ENCODE assay signal across 1 cellular context in the genomic region with DNA sequence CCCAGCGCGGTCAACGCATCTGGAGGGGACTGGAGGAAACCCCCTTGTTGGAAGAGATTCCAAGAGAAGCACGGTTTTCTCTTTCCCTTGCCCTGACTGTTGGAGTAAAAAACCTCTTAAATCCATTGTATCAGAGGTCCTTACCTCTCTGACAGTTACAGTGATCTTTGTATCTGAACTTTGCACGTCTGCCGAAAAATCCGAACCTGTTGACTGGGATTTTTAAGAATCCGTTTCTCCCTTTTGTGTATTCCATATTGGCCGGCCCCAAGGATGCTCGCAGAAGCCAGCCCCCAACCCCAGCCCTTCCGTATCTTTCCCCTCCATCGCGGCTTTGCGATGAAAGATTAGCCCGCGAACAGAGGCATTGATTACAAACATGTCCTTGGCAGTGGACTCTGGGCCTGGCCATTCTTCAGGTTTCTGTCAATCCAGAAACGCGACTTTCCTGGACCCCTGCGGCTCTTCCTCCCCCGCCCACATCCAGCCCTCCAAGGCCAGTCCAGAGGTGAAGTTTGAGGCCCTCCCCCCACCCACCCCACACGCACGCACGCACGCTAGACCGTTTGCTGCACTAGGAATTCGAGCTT.
TF ChIP-seq lines count a peak whose summit lies in the region.

No MANE protein-coding gene starts in this region.

TF ChIP-seq in HepG2, 621 proteins besides CTCF, POLR2A, EP300 and RAD21 (continues in another document):
- no peak for TF ChIP-seq IRX3 (CRISPR knock-in tag; IDR thresholded peaks at IDR 0.05; ENCODE audit: borderline replicate concordance, low read depth)
- no peak for TF ChIP-seq KLF13 (CRISPR knock-in tag; IDR thresholded peaks at IDR 0.05)
- no peak for TF ChIP-seq ARID2 (CRISPR knock-in tag; IDR thresholded peaks at IDR 0.05; ENCODE audit: borderline replicate concordance)
- TF ChIP-seq DZIP1 (CRISPR knock-in tag; IDR thresholded peaks at IDR 0.05) = no peak
- TF ChIP-seq ZNF121 (CRISPR knock-in tag; IDR thresholded peaks at IDR 0.05) = no peak
- no peak for TF ChIP-seq ETS1 (CRISPR knock-in tag; IDR thresholded peaks at IDR 0.05)
- no peak for TF ChIP-seq MAFF (IDR thresholded peaks at IDR 0.05; ENCODE audit: low read depth, low read length)
- TF ChIP-seq CBX1 (IDR thresholded peaks at IDR 0.05; ENCODE audit: low read depth) = no peak
- no peak for TF ChIP-seq ZNF260 (CRISPR knock-in tag; IDR thresholded peaks at IDR 0.05; ENCODE audit: borderline replicate concordance, low read depth)
- TF ChIP-seq SRSF4 (IDR thresholded peaks at IDR 0.05; ENCODE audit: low read depth, low read length, poor library complexity, severe bottlenecking) = no peak
- 0 out of 2 replicates have a peak, but pooled peaks have one; percentile 17 for TF ChIP-seq SALL1 (CRISPR knock-in tag; IDR thresholded peaks at IDR 0.05)
- TF ChIP-seq, protein P1, sequence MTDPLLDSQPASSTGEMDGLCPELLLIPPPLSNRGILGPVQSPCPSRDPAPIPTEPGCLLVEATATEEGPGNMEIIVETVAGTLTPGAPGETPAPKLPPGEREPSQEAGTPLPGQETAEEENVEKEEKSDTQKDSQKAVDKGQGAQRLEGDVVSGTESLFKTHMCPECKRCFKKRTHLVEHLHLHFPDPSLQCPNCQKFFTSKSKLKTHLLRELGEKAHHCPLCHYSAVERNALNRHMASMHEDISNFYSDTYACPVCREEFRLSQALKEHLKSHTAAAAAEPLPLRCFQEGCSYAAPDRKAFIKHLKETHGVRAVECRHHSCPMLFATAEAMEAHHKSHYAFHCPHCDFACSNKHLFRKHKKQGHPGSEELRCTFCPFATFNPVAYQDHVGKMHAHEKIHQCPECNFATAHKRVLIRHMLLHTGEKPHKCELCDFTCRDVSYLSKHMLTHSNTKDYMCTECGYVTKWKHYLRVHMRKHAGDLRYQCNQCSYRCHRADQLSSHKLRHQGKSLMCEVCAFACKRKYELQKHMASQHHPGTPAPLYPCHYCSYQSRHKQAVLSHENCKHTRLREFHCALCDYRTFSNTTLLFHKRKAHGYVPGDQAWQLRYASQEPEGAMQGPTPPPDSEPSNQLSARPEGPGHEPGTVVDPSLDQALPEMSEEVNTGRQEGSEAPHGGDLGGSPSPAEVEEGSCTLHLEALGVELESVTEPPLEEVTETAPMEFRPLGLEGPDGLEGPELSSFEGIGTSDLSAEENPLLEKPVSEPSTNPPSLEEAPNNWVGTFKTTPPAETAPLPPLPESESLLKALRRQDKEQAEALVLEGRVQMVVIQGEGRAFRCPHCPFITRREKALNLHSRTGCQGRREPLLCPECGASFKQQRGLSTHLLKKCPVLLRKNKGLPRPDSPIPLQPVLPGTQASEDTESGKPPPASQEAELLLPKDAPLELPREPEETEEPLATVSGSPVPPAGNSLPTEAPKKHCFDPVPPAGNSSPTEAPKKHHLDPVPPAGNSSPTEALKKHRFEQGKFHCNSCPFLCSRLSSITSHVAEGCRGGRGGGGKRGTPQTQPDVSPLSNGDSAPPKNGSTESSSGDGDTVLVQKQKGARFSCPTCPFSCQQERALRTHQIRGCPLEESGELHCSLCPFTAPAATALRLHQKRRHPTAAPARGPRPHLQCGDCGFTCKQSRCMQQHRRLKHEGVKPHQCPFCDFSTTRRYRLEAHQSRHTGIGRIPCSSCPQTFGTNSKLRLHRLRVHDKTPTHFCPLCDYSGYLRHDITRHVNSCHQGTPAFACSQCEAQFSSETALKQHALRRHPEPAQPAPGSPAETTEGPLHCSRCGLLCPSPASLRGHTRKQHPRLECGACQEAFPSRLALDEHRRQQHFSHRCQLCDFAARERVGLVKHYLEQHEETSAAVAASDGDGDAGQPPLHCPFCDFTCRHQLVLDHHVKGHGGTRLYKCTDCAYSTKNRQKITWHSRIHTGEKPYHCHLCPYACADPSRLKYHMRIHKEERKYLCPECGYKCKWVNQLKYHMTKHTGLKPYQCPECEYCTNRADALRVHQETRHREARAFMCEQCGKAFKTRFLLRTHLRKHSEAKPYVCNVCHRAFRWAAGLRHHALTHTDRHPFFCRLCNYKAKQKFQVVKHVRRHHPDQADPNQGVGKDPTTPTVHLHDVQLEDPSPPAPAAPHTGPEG (CRISPR knock-in tag; IDR thresholded peaks at IDR 0.05) = no peak
- TF ChIP-seq ZNF296 (CRISPR knock-in tag; conservative IDR thresholded peaks at IDR 0.05) = no peak
- no peak for TF ChIP-seq ZNF235 (CRISPR knock-in tag; IDR thresholded peaks at IDR 0.05; ENCODE audit: borderline replicate concordance)
- TF ChIP-seq HOXA7 (CRISPR knock-in tag; IDR thresholded peaks at IDR 0.05) = no peak
- TF ChIP-seq ZNF547 (CRISPR knock-in tag; IDR thresholded peaks at IDR 0.05) = no peak
- TF ChIP-seq HNF4A (CRISPR knock-in tag; IDR thresholded peaks at IDR 0.05) = peak; percentile 52; the same call in 1 of the 2 replicates
- TF ChIP-seq GMEB2 (CRISPR knock-in tag; IDR thresholded peaks at IDR 0.05; ENCODE audit: low read depth) = no peak
- TF ChIP-seq ZNF879 (CRISPR knock-in tag; IDR thresholded peaks at IDR 0.05) = no peak
- no peak for TF ChIP-seq ZNF713 (CRISPR knock-in tag; IDR thresholded peaks at IDR 0.05)
- no peak for TF ChIP-seq ZNF549 (CRISPR knock-in tag; IDR thresholded peaks at IDR 0.05)
- TF ChIP-seq, protein P2, sequence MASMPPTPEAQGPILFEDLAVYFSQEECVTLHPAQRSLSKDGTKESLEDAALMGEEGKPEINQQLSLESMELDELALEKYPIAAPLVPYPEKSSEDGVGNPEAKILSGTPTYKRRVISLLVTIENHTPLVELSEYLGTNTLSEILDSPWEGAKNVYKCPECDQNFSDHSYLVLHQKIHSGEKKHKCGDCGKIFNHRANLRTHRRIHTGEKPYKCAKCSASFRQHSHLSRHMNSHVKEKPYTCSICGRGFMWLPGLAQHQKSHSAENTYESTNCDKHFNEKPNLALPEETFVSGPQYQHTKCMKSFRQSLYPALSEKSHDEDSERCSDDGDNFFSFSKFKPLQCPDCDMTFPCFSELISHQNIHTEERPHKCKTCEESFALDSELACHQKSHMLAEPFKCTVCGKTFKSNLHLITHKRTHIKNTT (CRISPR knock-in tag; IDR thresholded peaks at IDR 0.05) = no peak
- TF ChIP-seq, protein P3, sequence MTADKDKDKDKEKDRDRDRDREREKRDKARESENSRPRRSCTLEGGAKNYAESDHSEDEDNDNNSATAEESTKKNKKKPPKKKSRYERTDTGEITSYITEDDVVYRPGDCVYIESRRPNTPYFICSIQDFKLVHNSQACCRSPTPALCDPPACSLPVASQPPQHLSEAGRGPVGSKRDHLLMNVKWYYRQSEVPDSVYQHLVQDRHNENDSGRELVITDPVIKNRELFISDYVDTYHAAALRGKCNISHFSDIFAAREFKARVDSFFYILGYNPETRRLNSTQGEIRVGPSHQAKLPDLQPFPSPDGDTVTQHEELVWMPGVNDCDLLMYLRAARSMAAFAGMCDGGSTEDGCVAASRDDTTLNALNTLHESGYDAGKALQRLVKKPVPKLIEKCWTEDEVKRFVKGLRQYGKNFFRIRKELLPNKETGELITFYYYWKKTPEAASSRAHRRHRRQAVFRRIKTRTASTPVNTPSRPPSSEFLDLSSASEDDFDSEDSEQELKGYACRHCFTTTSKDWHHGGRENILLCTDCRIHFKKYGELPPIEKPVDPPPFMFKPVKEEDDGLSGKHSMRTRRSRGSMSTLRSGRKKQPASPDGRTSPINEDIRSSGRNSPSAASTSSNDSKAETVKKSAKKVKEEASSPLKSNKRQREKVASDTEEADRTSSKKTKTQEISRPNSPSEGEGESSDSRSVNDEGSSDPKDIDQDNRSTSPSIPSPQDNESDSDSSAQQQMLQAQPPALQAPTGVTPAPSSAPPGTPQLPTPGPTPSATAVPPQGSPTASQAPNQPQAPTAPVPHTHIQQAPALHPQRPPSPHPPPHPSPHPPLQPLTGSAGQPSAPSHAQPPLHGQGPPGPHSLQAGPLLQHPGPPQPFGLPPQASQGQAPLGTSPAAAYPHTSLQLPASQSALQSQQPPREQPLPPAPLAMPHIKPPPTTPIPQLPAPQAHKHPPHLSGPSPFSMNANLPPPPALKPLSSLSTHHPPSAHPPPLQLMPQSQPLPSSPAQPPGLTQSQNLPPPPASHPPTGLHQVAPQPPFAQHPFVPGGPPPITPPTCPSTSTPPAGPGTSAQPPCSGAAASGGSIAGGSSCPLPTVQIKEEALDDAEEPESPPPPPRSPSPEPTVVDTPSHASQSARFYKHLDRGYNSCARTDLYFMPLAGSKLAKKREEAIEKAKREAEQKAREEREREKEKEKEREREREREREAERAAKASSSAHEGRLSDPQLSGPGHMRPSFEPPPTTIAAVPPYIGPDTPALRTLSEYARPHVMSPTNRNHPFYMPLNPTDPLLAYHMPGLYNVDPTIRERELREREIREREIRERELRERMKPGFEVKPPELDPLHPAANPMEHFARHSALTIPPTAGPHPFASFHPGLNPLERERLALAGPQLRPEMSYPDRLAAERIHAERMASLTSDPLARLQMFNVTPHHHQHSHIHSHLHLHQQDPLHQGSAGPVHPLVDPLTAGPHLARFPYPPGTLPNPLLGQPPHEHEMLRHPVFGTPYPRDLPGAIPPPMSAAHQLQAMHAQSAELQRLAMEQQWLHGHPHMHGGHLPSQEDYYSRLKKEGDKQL (CRISPR knock-in tag; IDR thresholded peaks at IDR 0.05; ENCODE audit: low read depth) = no peak
- TF ChIP-seq ZNF101 (CRISPR knock-in tag; IDR thresholded peaks at IDR 0.05; ENCODE audit: borderline replicate concordance, low read depth) = no peak
- TF ChIP-seq, protein P4, sequence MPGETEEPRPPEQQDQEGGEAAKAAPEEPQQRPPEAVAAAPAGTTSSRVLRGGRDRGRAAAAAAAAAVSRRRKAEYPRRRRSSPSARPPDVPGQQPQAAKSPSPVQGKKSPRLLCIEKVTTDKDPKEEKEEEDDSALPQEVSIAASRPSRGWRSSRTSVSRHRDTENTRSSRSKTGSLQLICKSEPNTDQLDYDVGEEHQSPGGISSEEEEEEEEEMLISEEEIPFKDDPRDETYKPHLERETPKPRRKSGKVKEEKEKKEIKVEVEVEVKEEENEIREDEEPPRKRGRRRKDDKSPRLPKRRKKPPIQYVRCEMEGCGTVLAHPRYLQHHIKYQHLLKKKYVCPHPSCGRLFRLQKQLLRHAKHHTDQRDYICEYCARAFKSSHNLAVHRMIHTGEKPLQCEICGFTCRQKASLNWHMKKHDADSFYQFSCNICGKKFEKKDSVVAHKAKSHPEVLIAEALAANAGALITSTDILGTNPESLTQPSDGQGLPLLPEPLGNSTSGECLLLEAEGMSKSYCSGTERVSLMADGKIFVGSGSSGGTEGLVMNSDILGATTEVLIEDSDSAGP (CRISPR knock-in tag; IDR thresholded peaks at IDR 0.05; ENCODE audit: borderline replicate concordance) = 0 out of 2 replicates have a peak, but pooled peaks have one; percentile 12
- no peak for TF ChIP-seq RXRA (CRISPR knock-in tag; IDR thresholded peaks at IDR 0.05)
- TF ChIP-seq ZNF503 (CRISPR knock-in tag; IDR thresholded peaks at IDR 0.05) = no peak
- TF ChIP-seq MIER2 (CRISPR knock-in tag; IDR thresholded peaks at IDR 0.05) = no peak
- no peak for TF ChIP-seq TRIM22 (IDR thresholded peaks at IDR 0.05)
